Comparison of ENCODE assay signal across 1 cellular context in genomic region chr10:101062231-101063161, GRCh38.
TF ChIP-seq lines count a peak whose summit lies in the region.

No MANE protein-coding gene starts in this region.

TF ChIP-seq in HCT116, 20 proteins besides CTCF, POLR2A, EP300 and RAD21 (continued from another document):
- TF ChIP-seq REST (IDR thresholded peaks at IDR 0.05; ENCODE audit: low read depth) (no peak), YY1 (IDR thresholded peaks at IDR 0.05; ENCODE audit: extremely low read depth, insufficient replicate concordance, low read depth, low read length) (peak; percentile 18), POLR2AphosphoS5 (IDR thresholded peaks at IDR 0.05; ENCODE audit: low read depth, low read length) (peak; percentile 65; the same call in 1 of the 2 replicates)
